ENCODE assay signal across 35 cellular contexts in genomic region chr11:22641559-22641958, GRCh38. TPM values are rescaled to one million over a fixed set of nuclear protein-coding genes. Genes with fewer than 3 reads are reported as not detected.
DNase-seq lines count a peak whose midpoint lies in the region; ATAC-seq, FAIRE-seq and TF ChIP-seq lines count a peak whose summit lies in the region.
"Had no signal": no experiment of that assay in that cellular context is flagged by ENCODE, and none has a peak within 500 bp of the region (broad histone marks: within the 10 kb centered on the region; RNA-seq: fewer than 3 reads in every experiment).

No MANE protein-coding gene starts in this region.

- H3K9ac ChIP-seq in HepG2 (ENCODE audit: insufficient read depth, low read depth, low read length) (no peak overlapping the region), H1 (replicated peaks in 1 of 4; ENCODE audit: extremely low read depth in 1 of 4, low read depth in 3 of 4, low read length in 3 of 4) (no peak overlapping the region), neural cell (ENCODE audit: low read length) (no peak overlapping the region)
- H3K9ac ChIP-seq: BLaER1; BLaER1 treated with 17β-estradiol and CSF1 and Interleukin-3, amounts not matched to agents 10 nM and 100 nM had no signal

- no peak overlapping the region for H3K56ac ChIP-seq in H1 (replicated peaks; ENCODE audit: insufficient read length, low read depth, low read length)

- no peak overlapping the region for H2BK12ac ChIP-seq in H1 (ENCODE audit: low read depth, low read length)

- no peaks in the 10 kb centered on the region for H3K36me3 Mint-ChIP-seq in effector memory CD8-positive, alpha-beta T cell (ENCODE audit: insufficient read depth)
- H3K36me3 Mint-ChIP-seq: CD14-positive monocyte; CD4-positive, alpha-beta memory T cell; CD4-positive, CD25-positive, alpha-beta regulatory T cell; CD8-positive, alpha-beta T cell had no signal

- H3F3A ChIP-seq in neural cell (ENCODE audit: insufficient read depth, low read length, poor library complexity, severe bottlenecking): no peaks in the 10 kb centered on the region

- no peak for FAIRE-seq in HepG2 (lab: Jason Lieb, UNC)
- FAIRE-seq in H1 (lab: Jason Lieb, UNC): no peak
- FAIRE-seq: A204.1, A549, D721Med had no signal

- TF ChIP-seq CTCF in HepG2 (CRISPR knock-in tag; IDR thresholded peaks at IDR 0.05): no peak
- TF ChIP-seq CTCF in right lobe of liver (IDR thresholded peaks at IDR 0.05): no peak
- no peak for TF ChIP-seq CTCF in H1 (IDR thresholded peaks at IDR 0.05; ENCODE audit: control extremely low read depth in 1 of 3, insufficient read depth in 1 of 3, low read depth in 1 of 3, low read length in 3 of 3)
- no peak for TF ChIP-seq CTCF in neural cell (IDR thresholded peaks at IDR 0.05; ENCODE audit: poor library complexity, severe bottlenecking)

- CTCF ChIA-PET in HepG2 (lab: Yijun Ruan, JAX; ENCODE audit: low intra/inter-chr PET ratio, low total read pairs): no interaction called here
- CTCF ChIA-PET in H1 (lab: Charles Lee; ENCODE audit: partially characterized antibody): no interaction called here

- no peaks in the 10 kb centered on the region for H3K4me1 Mint-ChIP-seq in effector memory CD8-positive, alpha-beta T cell (ENCODE audit: low read depth in 2 of 2)
- H3K4me1 Mint-ChIP-seq: B cell; CD4-positive, CD25-positive, alpha-beta regulatory T cell had no signal

- no peak overlapping the region for H2AFZ ChIP-seq in HepG2 (ENCODE audit: low read length)
- no peak overlapping the region for H2AFZ ChIP-seq in H1 (ENCODE audit: low read length)
- no peak overlapping the region for H2AFZ ChIP-seq in neural cell (ENCODE audit: low read depth, low read length)

- H3K4me1 ChIP-seq in HepG2 (ENCODE audit: insufficient read depth, low read length): no peaks in the 10 kb centered on the region
- H3K4me1 ChIP-seq in right lobe of liver: no peaks in the 10 kb centered on the region
- peaks cover 0 to 4% (median 2%) of the 10 kb centered on the region in 4 experiments; a peak in 1 of 7 replicates for H3K4me1 ChIP-seq in H1 (replicated peaks in 1 of 4; ENCODE audit: control insufficient read depth in 3 of 4, insufficient read depth in 4 of 4, low read length in 3 of 4)
- H3K4me1 ChIP-seq: A549; BE2C; BLaER1; BLaER1 treated with 17β-estradiol and CSF1 and Interleukin-3, amounts not matched to agents 10 nM and 100 nM; Caco-2 had no signal

- in situ Hi-C loops in HepG2 (cut with HindIII; ENCODE audit: extremely low pct_ligation_motif_present, low pct_unique_long_range_greater_than_20kb): no loop called here

- H3K4me3 Mint-ChIP-seq in effector memory CD8-positive, alpha-beta T cell: no peak overlapping the region
- H3K4me3 Mint-ChIP-seq: B cell; CD14-positive monocyte; CD4-positive, alpha-beta memory T cell; CD4-positive, alpha-beta T cell; CD4-positive, CD25-positive, alpha-beta regulatory T cell; CD8-positive, alpha-beta memory T cell; CD8-positive, alpha-beta T cell had no signal

- H3K14ac ChIP-seq in H1 (ENCODE audit: insufficient read length): peak overlapping the region; percentile 61

- no peak overlapping the region for H3K18ac ChIP-seq in H1 (ENCODE audit: extremely low read depth, low read length)

- TF ChIP-seq EP300 in HepG2 (IDR thresholded peaks at IDR 0.05; ENCODE audit: low read depth in 2 of 2, low read length in 2 of 2): no peak
- no peak for TF ChIP-seq EP300 in HepG2 (CRISPR knock-in tag; IDR thresholded peaks at IDR 0.05; ENCODE audit: borderline replicate concordance)
- TF ChIP-seq EP300 in H1 (IDR thresholded peaks at IDR 0.05; ENCODE audit: borderline replicate concordance in 1 of 2, low read depth in 2 of 2, low read length in 2 of 2): no peak
- peak; percentile 78 for TF ChIP-seq EP300 in neural cell (conservative IDR thresholded peaks at IDR 0.05; ENCODE audit: poor library complexity, severe bottlenecking)

- no peak overlapping the region for H2BK20ac ChIP-seq in H1 (ENCODE audit: low read length)

- BruUV-seq in HepG2 (replicated peaks; lab: Mats Ljungman, UMichigan): no TSS peak

- no peak overlapping the region for H3K23ac ChIP-seq in H1 (ENCODE audit: insufficient read length)

- POLR2A ChIA-PET in HepG2 (lab: Yijun Ruan, JAX) (no interaction called here), H1 (lab: Charles Lee; ENCODE audit: partially characterized antibody) (no interaction called here)

- no peaks in the 10 kb centered on the region for H3K9me2 ChIP-seq in neural cell (ENCODE audit: insufficient read depth, low read length)

- intact Hi-C loops in HepG2 (cut with micrococcal nuclease; ENCODE audit: unreplicated experiment) (no loop called here), right lobe of liver (cut with DNase I) (no loop called here)

- no peak overlapping the region for H4K5ac ChIP-seq in H1 (ENCODE audit: insufficient read length, low read depth, low read length)

- H3K27ac ChIP-seq in HepG2 (ENCODE audit: extremely low read length, insufficient read depth, low read length) (no peak overlapping the region), right lobe of liver (no peak overlapping the region), H1 (ENCODE audit: low read depth, low read length) (no peak overlapping the region), neural cell (ENCODE audit: low read length) (no peak overlapping the region)
- H3K27ac ChIP-seq: 22Rv1; A549; BLaER1; BLaER1 treated with 17β-estradiol and CSF1 and Interleukin-3, amounts not matched to agents 10 nM and 100 nM; C4-2B had no signal

- H3K9me3 Mint-ChIP-seq in effector memory CD8-positive, alpha-beta T cell: no peaks in the 10 kb centered on the region
- H3K9me3 Mint-ChIP-seq: CD4-positive, alpha-beta memory T cell; CD4-positive, alpha-beta T cell; CD8-positive, alpha-beta memory T cell; CD8-positive, alpha-beta T cell had no signal

- H2BK5ac ChIP-seq in H1 (ENCODE audit: low read depth, low read length): no peak overlapping the region

- H3K4me2 ChIP-seq in HepG2 (ENCODE audit: low read depth, low read length) (no peak overlapping the region), H1 (ENCODE audit: insufficient read depth in 1 of 2, low read depth in 2 of 2, low read length in 2 of 2) (no peak overlapping the region), neural cell (ENCODE audit: low read length) (no peak overlapping the region)
- H3K4me2 ChIP-seq: A549; BLaER1; BLaER1 treated with 17β-estradiol and CSF1 and Interleukin-3, amounts not matched to agents 10 nM and 100 nM had no signal

- no peaks in the 10 kb centered on the region for H3K79me1 ChIP-seq in H1 (ENCODE audit: low read depth, low read length)

- DNase-seq in HepG2 (ENCODE audit: low spot score): no peak
- DNase-seq in right lobe of liver: no peak
- no peak for DNase-seq in H1 (ENCODE audit: low read depth in 1 of 2, low spot score in 2 of 2)
- DNase-seq in activated CD4-positive, alpha-beta T cell treated with anti-CD3 and anti-CD28 coated beads for 1 hour: no peak
- DNase-seq in effector memory CD8-positive, alpha-beta T cell: no peak
- DNase-seq: 8988T; ACHN; AML-193; BE2C; C1 segment of cervical spinal cord; Caco-2; Calu3; CD4-positive, alpha-beta memory T cell; CD4-positive, alpha-beta T cell; CD4-positive, CD25-positive, alpha-beta regulatory T cell; CD8-positive, alpha-beta memory T cell; CD8-positive, alpha-beta T cell; COR-L47; DMS 273 treated with DMSO at 0.1 percent for 48 hours; DMS153; DMS53; DMS79; DMS79 treated with DMSO at 0.1 percent for 48 hours; DND-41; EL had no signal

- no peaks in the 10 kb centered on the region for H3K79me2 ChIP-seq in HepG2 (ENCODE audit: insufficient read depth, low read length)
- H3K79me2 ChIP-seq in H1 (ENCODE audit: control insufficient read depth in 1 of 2, insufficient read depth in 2 of 2, low read length in 2 of 2): no peaks in the 10 kb centered on the region
- H3K79me2 ChIP-seq in neural cell (replicated peaks; ENCODE audit: insufficient read depth, low read length): no peaks in the 10 kb centered on the region

- H3K27me3 Mint-ChIP-seq in effector memory CD8-positive, alpha-beta T cell: no peaks in the 10 kb centered on the region
- H3K27me3 Mint-ChIP-seq: B cell; CD4-positive, alpha-beta T cell had no signal

- no peaks in the 10 kb centered on the region for H3K36me3 ChIP-seq in HepG2 (replicated peaks in 1 of 2; ENCODE audit: control insufficient read depth in 1 of 2, insufficient read depth in 2 of 2, low read length in 2 of 2)
- H3K36me3 ChIP-seq in right lobe of liver: no peaks in the 10 kb centered on the region
- no peaks in the 10 kb centered on the region for H3K36me3 ChIP-seq in H1 (ENCODE audit: control insufficient read depth in 2 of 4, insufficient read depth in 4 of 4, low read length in 3 of 4)
- H3K36me3 ChIP-seq in neural cell (ENCODE audit: insufficient read depth, low read length): no peaks in the 10 kb centered on the region
- H3K36me3 ChIP-seq: BE2C; BLaER1; BLaER1 treated with 17β-estradiol and CSF1 and Interleukin-3, amounts not matched to agents 10 nM and 100 nM had no signal

- H3K9me3 ChIP-seq in HepG2 (ENCODE audit: low read length) (no peaks in the 10 kb centered on the region), right lobe of liver (no peaks in the 10 kb centered on the region), H1 (ENCODE audit: insufficient read depth in 2 of 2, low read depth in 1 of 2, low read length in 1 of 2) (no peaks in the 10 kb centered on the region), neural cell (ENCODE audit: low read length) (no peaks in the 10 kb centered on the region)
- H3K9me3 ChIP-seq: A549; BE2C; BLaER1; BLaER1 treated with 17β-estradiol and CSF1 and Interleukin-3, amounts not matched to agents 10 nM and 100 nM; Caco-2 had no signal

- H3K27me3 ChIP-seq in HepG2 (ENCODE audit: control insufficient read depth in 1 of 2, insufficient read depth in 2 of 2, low read length in 2 of 2) (no peaks in the 10 kb centered on the region), right lobe of liver (no peaks in the 10 kb centered on the region), H1 (replicated peaks in 1 of 4; ENCODE audit: control insufficient read depth in 3 of 4, extremely low read depth in 1 of 4, insufficient read depth in 3 of 4, low read length in 3 of 4) (no peaks in the 10 kb centered on the region), neural cell (ENCODE audit: insufficient read depth, low read depth, low read length) (no peaks in the 10 kb centered on the region)
- H3K27me3 ChIP-seq: BE2C; BLaER1; BLaER1 treated with 17β-estradiol and CSF1 and Interleukin-3, amounts not matched to agents 10 nM and 100 nM had no signal

- H4K8ac ChIP-seq in H1 (ENCODE audit: extremely low read depth, insufficient read depth, low read length): no peak overlapping the region

- H3K4ac ChIP-seq in H1 (replicated peaks; ENCODE audit: insufficient read length, low read depth, low read length): no peak overlapping the region

- H2BK120ac ChIP-seq in H1 (replicated peaks; ENCODE audit: low read depth, low read length): no peak overlapping the region

- H4K20me1 ChIP-seq in HepG2 (ENCODE audit: insufficient read depth, low read length) (no peaks in the 10 kb centered on the region), H1 (replicated peaks in 1 of 2; ENCODE audit: control insufficient read depth in 1 of 2, insufficient read depth in 2 of 2, low read length in 2 of 2) (no peaks in the 10 kb centered on the region), neural cell (ENCODE audit: insufficient read depth) (no peaks in the 10 kb centered on the region)
- H4K20me1 ChIP-seq: BLaER1; BLaER1 treated with 17β-estradiol and CSF1 and Interleukin-3, amounts not matched to agents 10 nM and 100 nM had no signal

- H3K23me2 ChIP-seq in H1 (ENCODE audit: low read depth, low read length): no peaks in the 10 kb centered on the region

- H3K27ac Mint-ChIP-seq in effector memory CD8-positive, alpha-beta T cell: no peak overlapping the region
- H3K27ac Mint-ChIP-seq: B cell; CD14-positive monocyte; CD4-positive, alpha-beta memory T cell; CD4-positive, alpha-beta T cell; CD8-positive, alpha-beta memory T cell; CD8-positive, alpha-beta T cell had no signal

- no peak overlapping the region for H2BK15ac ChIP-seq in H1 (ENCODE audit: low read length)

- H3K4me3 ChIP-seq in HepG2 (replicated peaks in 1 of 3; ENCODE audit: insufficient read depth in 1 of 3, low read depth in 2 of 3, low read length in 3 of 3): no peak overlapping the region
- no peak overlapping the region for H3K4me3 ChIP-seq in right lobe of liver
- no peak overlapping the region for H3K4me3 ChIP-seq in H1 (ENCODE audit: extremely low read depth in 1 of 4, insufficient read depth in 2 of 4, low read depth in 3 of 4, low read length in 4 of 4)
- H3K4me3 ChIP-seq in neural cell (ENCODE audit: low read length): no peak overlapping the region
- H3K4me3 ChIP-seq: A549; BLaER1; BLaER1 treated with 17β-estradiol and CSF1 and Interleukin-3, amounts not matched to agents 10 nM and 100 nM had no signal

- no peak for TF ChIP-seq POLR2A in HepG2 (IDR thresholded peaks at IDR 0.05; ENCODE audit: insufficient read depth in 1 of 2, low read depth in 2 of 2, low read length in 2 of 2)
- TF ChIP-seq POLR2A in right lobe of liver (IDR thresholded peaks at IDR 0.05): no peak
- no peak for TF ChIP-seq POLR2A in H1 (IDR thresholded peaks at IDR 0.05; ENCODE audit: control extremely low read depth in 1 of 2, low read depth in 2 of 2, low read length in 2 of 2)

- no peak overlapping the region for H2AK5ac ChIP-seq in H1 (ENCODE audit: low read depth, low read length)

- ATAC-seq in HepG2 (no peak), right lobe of liver (no peak)
- no peak for ATAC-seq in effector memory CD8-positive, alpha-beta T cell (replicated peaks)
- ATAC-seq: A549; CD8-positive, alpha-beta T cell had no signal

- no peak overlapping the region for H4K91ac ChIP-seq in H1 (replicated peaks; ENCODE audit: insufficient read length, low read length)

- no peak for TF ChIP-seq RAD21 in HepG2 (CRISPR knock-in tag; IDR thresholded peaks at IDR 0.05)
- TF ChIP-seq RAD21 in H1 (IDR thresholded peaks at IDR 0.05 in 1 of 2, conservative IDR thresholded peaks at IDR 0.05 in 1 of 2; ENCODE audit: low read depth in 2 of 2, low read length in 2 of 2): no peak
- no peak for TF ChIP-seq RAD21 in neural cell (conservative IDR thresholded peaks at IDR 0.05)

RNA-seq across cellular contexts. Expression of gene FANCF, which starts 15.9 kb away (rescaled TPM):
- total RNA-seq in HepG2 (2016; rRNA removed; fragmentation: Illumina TruSeq; extraction: Trizol) (9.7 and 12.3 TPM in 2 replicates), right lobe of liver (1 to 10 TPM; 4.1 to 5.1 (median 4.6) TPM)
- 4.3 and 4.5 TPM in 2 replicates for total RNA-seq in HepG2 (2016; cell fraction: cytosol; rRNA removed; fragmentation: Illumina TruSeq; extraction: Trizol; ENCODE audit: low read depth)
- 10.9 and 12.4 TPM in 2 replicates for total RNA-seq in HepG2 (2016; cell fraction: insoluble cytoplasmic fraction; rRNA removed; fragmentation: Illumina TruSeq; extraction: Trizol)
- 9.9 and 12.1 TPM in 2 replicates for total RNA-seq in HepG2 (2016; cell fraction: membrane; rRNA removed; fragmentation: Illumina TruSeq; extraction: Trizol)
- 6.9 and 7.8 TPM in 2 replicates for total RNA-seq in HepG2 (2016; cell fraction: nucleus; rRNA removed; fragmentation: Illumina TruSeq; extraction: Trizol)
- polyA plus RNA-seq in HepG2 (2011; rRNA removed) (2.5 TPM in 2 replicates), H1 (2011; rRNA removed) (10.0 and 11.6 TPM in 2 replicates), neural cell (22.2 and 23.7 TPM in 2 replicates)
- 2.2 and 2.5 TPM in 2 replicates for polyA plus RNA-seq in HepG2 (2011; cell fraction: cytosol; rRNA removed)
- polyA plus RNA-seq in HepG2 (2011; cell fraction: nucleus; rRNA removed): 1.3 and 1.4 TPM in 2 replicates
- polyA plus RNA-seq in HepG2 (2012): 3.9 and 4.9 TPM in 2 replicates
- 2.0 and 2.3 TPM in 2 replicates for polyA plus RNA-seq in HepG2 (2016; cell fraction: cytosol; fragmentation: Illumina TruSeq; extraction: Trizol; ENCODE audit: low read depth)
- 12.6 and 13.6 TPM in 2 replicates for polyA plus RNA-seq in HepG2 (2016; cell fraction: insoluble cytoplasmic fraction; fragmentation: Illumina TruSeq; extraction: Trizol; ENCODE audit: low read depth)
- polyA plus RNA-seq in HepG2 (2016; cell fraction: membrane; fragmentation: Illumina TruSeq; extraction: Trizol; ENCODE audit: low read depth): 6.0 and 6.5 TPM in 2 replicates
- polyA plus RNA-seq in HepG2 (2016; cell fraction: nucleus; fragmentation: Illumina TruSeq; extraction: Trizol; ENCODE audit: insufficient read depth, low read depth): 6.7 and 7.7 TPM in 2 replicates
- 1.2 and 5.0 TPM in 2 replicates for polyA minus RNA-seq in HepG2 (2011; rRNA and poly(A)+ RNA removed; ENCODE audit: low replicate concordance)
- polyA minus RNA-seq in HepG2 (2011; cell fraction: cytosol; rRNA and poly(A)+ RNA removed): 4.2 and 4.5 TPM in 2 replicates
- polyA minus RNA-seq in HepG2 (2011; cell fraction: nucleus; rRNA and poly(A)+ RNA removed): 3.6 and 4.9 TPM in 2 replicates
- 27.2 and 29.4 TPM in 2 replicates for total RNA-seq in H1 (2021; fragmentation: NEBNext Ultra II Directional; extraction: Animal tissue kit (Norgen Biotek cat#: 25700))
- 15.0 TPM for polyA plus RNA-seq in H1 (2011; cell fraction: cytosol; rRNA removed)
- polyA plus RNA-seq in H1 (2011; cell fraction: nucleus; rRNA removed): 10.7 TPM
- 13.1 to 16.6 TPM (median 14.5 TPM) in 4 replicates for polyA plus RNA-seq in H1 (2012, experiment 1 of 2)
- polyA plus RNA-seq in H1 (2012, experiment 2 of 2): 16.2 TPM
- 14.2 TPM for polyA plus RNA-seq in H1 (2013, experiment 1 of 2)
- polyA plus RNA-seq in H1 (2013, experiment 2 of 2): 14.0 TPM
- polyA minus RNA-seq in H1 (2011; rRNA and poly(A)+ RNA removed): 9.4 and 9.5 TPM in 2 replicates
- polyA minus RNA-seq in H1 (2011; cell fraction: cytosol; rRNA and poly(A)+ RNA removed): 12.2 TPM
- 17.6 TPM for polyA minus RNA-seq in H1 (2011; cell fraction: nucleus; rRNA and poly(A)+ RNA removed)
- polyA minus RNA-seq in neural cell: 59.5 and 60.9 TPM in 2 replicates

RNA-seq across cellular contexts. Expression of gene GAS2, which starts 24.9 kb away (rescaled TPM):
- total RNA-seq in HepG2 (2016; rRNA removed; fragmentation: Illumina TruSeq; extraction: Trizol) (85.1 and 102 TPM in 2 replicates), right lobe of liver (10 to 100 TPM; 16.1 to 35.6 (median 27.8) TPM)
- 56.4 and 59.7 TPM in 2 replicates for total RNA-seq in HepG2 (2016; cell fraction: cytosol; rRNA removed; fragmentation: Illumina TruSeq; extraction: Trizol; ENCODE audit: low read depth)
- total RNA-seq in HepG2 (2016; cell fraction: insoluble cytoplasmic fraction; rRNA removed; fragmentation: Illumina TruSeq; extraction: Trizol): 89.1 and 94.1 TPM in 2 replicates
- 63.5 and 68.2 TPM in 2 replicates for total RNA-seq in HepG2 (2016; cell fraction: membrane; rRNA removed; fragmentation: Illumina TruSeq; extraction: Trizol)
- 120 and 129 TPM in 2 replicates for total RNA-seq in HepG2 (2016; cell fraction: nucleus; rRNA removed; fragmentation: Illumina TruSeq; extraction: Trizol)
- polyA plus RNA-seq in HepG2 (2011; rRNA removed) (19.4 and 26.0 TPM in 2 replicates), H1 (2011; rRNA removed) (0.70 and 0.71 TPM in 2 replicates), neural cell (2.5 and 8.0 TPM in 2 replicates)
- polyA plus RNA-seq in HepG2 (2011; cell fraction: cytosol; rRNA removed): 18.1 and 20.6 TPM in 2 replicates
- polyA plus RNA-seq in HepG2 (2011; cell fraction: nucleus; rRNA removed): 13.0 and 14.3 TPM in 2 replicates
- polyA plus RNA-seq in HepG2 (2012): 38.8 and 53.9 TPM in 2 replicates
- polyA plus RNA-seq in HepG2 (2016; cell fraction: cytosol; fragmentation: Illumina TruSeq; extraction: Trizol; ENCODE audit: low read depth): 11.4 and 13.6 TPM in 2 replicates
- polyA plus RNA-seq in HepG2 (2016; cell fraction: insoluble cytoplasmic fraction; fragmentation: Illumina TruSeq; extraction: Trizol; ENCODE audit: low read depth): 65.0 and 72.9 TPM in 2 replicates
- polyA plus RNA-seq in HepG2 (2016; cell fraction: membrane; fragmentation: Illumina TruSeq; extraction: Trizol; ENCODE audit: low read depth): 28.0 and 30.7 TPM in 2 replicates
- polyA plus RNA-seq in HepG2 (2016; cell fraction: nucleus; fragmentation: Illumina TruSeq; extraction: Trizol; ENCODE audit: insufficient read depth, low read depth): 39.7 and 40.5 TPM in 2 replicates
- 1.3 and 16.5 TPM in 2 replicates for polyA minus RNA-seq in HepG2 (2011; rRNA and poly(A)+ RNA removed; ENCODE audit: low replicate concordance)
- 24.8 and 26.2 TPM in 2 replicates for polyA minus RNA-seq in HepG2 (2011; cell fraction: cytosol; rRNA and poly(A)+ RNA removed)
- 155 and 161 TPM in 2 replicates for polyA minus RNA-seq in HepG2 (2011; cell fraction: nucleus; rRNA and poly(A)+ RNA removed)
- 1.5 and 1.7 TPM in 2 replicates for total RNA-seq in H1 (2021; fragmentation: NEBNext Ultra II Directional; extraction: Animal tissue kit (Norgen Biotek cat#: 25700))
- polyA plus RNA-seq in H1 (2011; cell fraction: cytosol; rRNA removed): 1.5 TPM
- 1.6 TPM for polyA plus RNA-seq in H1 (2011; cell fraction: nucleus; rRNA removed)
- polyA plus RNA-seq in H1 (2012, experiment 1 of 2): 1.1 to 2.2 TPM (median 1.6 TPM) in 4 replicates
- polyA plus RNA-seq in H1 (2012, experiment 2 of 2): 0.60 TPM
- polyA plus RNA-seq in H1 (2013, experiment 1 of 2): 1.2 TPM
- 0.94 TPM for polyA plus RNA-seq in H1 (2013, experiment 2 of 2)
- polyA minus RNA-seq in H1 (2011; rRNA and poly(A)+ RNA removed): 3.2 and 4.0 TPM in 2 replicates
- not detected for polyA minus RNA-seq in H1 (2011; cell fraction: cytosol; rRNA and poly(A)+ RNA removed)
- polyA minus RNA-seq in H1 (2011; cell fraction: nucleus; rRNA and poly(A)+ RNA removed): 9.8 TPM
- 19.8 and 22.2 TPM in 2 replicates for polyA minus RNA-seq in neural cell
